In genomic region chr15:67152429-67152828, GRCh38 we compare ENCODE assay signal across 12 cellular contexts.
A peak's percentile ranks its signal among the peaks of the same experiment; 100 is the strongest.
DNase-seq lines count a peak whose midpoint lies in the region; ATAC-seq and TF ChIP-seq lines count a peak whose summit lies in the region.
"Had no signal": no experiment of that assay in that cellular context is flagged by ENCODE, and none has a peak within 500 bp of the region (broad histone marks: within the 10 kb centered on the region; RNA-seq: fewer than 3 reads in every experiment).

No MANE protein-coding gene starts in this region.

- H3K4me2 ChIP-seq in GM23248 (ENCODE audit: unreplicated experiment): no peak overlapping the region

- no peak overlapping the region for H3K9ac ChIP-seq in GM23248

- CTCF ChIA-PET in A673 (lab: Charles Lee) (no interaction called here), WTC11 (lab: Charles Lee) (interaction anchor here (1.3 kb wide), 1 partner anchor 12 kb away, joined by 4 read pairs; no protein-coding TSS in a partner anchor)

- ATAC-seq in WTC11 (no peak), naive B cell (ENCODE audit: low read depth in 2 of 2) (no peak), HG03378 (IDR thresholded peaks at IDR 0.05; ENCODE audit: unreplicated experiment) (no peak)

- peak overlapping the region; percentile 95 for H3K27ac Mint-ChIP-seq in WTC11
- H3K27ac Mint-ChIP-seq in naive B cell: peak overlapping the region; percentile 48 to 83 (median 76)

- H3K4me3 ChIP-seq in A673 (ENCODE audit: low read depth, low read length, poor library complexity, severe bottlenecking) (no peak overlapping the region), GM23248 (no peak overlapping the region)
- H3K4me3 ChIP-seq: colonic mucosa had no signal

- H3K9me3 ChIP-seq in A673 (ENCODE audit: low read depth, low read length, poor library complexity, severe bottlenecking) (no peaks in the 10 kb centered on the region), GM23248 (ENCODE audit: low read depth) (no peaks in the 10 kb centered on the region)
- H3K9me3 ChIP-seq: colonic mucosa had no signal

- peaks cover 68% of the 10 kb centered on the region for H3K4me1 ChIP-seq in A673 (ENCODE audit: insufficient read depth, low read length, poor library complexity, severe bottlenecking)
- H3K4me1 ChIP-seq in GM23248 (ENCODE audit: insufficient read depth): peaks cover 38% of the 10 kb centered on the region

- DNase-seq in A673 (ENCODE audit: low spot score) (no peak), GM23248 (no peak), WTC11 (ENCODE audit: low spot score) (no peak), naive B cell (no peak), NCI-H526 treated with DMSO at 0.1 percent for 48 hours (lab: John Stamatoyannopoulos, UW) (no peak), KG1 (lab: John Stamatoyannopoulos, UW) (no peak), pons (ENCODE audit: low spot score) (no peak)
- DNase-seq: colonic mucosa, DMS153, MM.1S, NCI-H187 treated with DMSO at 0.1 percent for 48 hours had no signal

- H3K36me3 ChIP-seq in A673 (ENCODE audit: insufficient read depth, low read length, poor library complexity, severe bottlenecking): no peaks in the 10 kb centered on the region
- peaks cover 11% of the 10 kb centered on the region; the same call in 1 of the 2 replicates for H3K36me3 ChIP-seq in GM23248 (ENCODE audit: low read depth)
- H3K36me3 ChIP-seq: colonic mucosa had no signal

- H3K9me3 Mint-ChIP-seq in WTC11 (peaks cover 7% of the 10 kb centered on the region), naive B cell (no peaks in the 10 kb centered on the region)

- peaks cover 82% of the 10 kb centered on the region for H3K79me2 ChIP-seq in GM23248 (ENCODE audit: insufficient read depth)

- no peak overlapping the region for H3K4me3 Mint-ChIP-seq in WTC11
- peak overlapping the region in 6 of 8 donors; percentile 28 to 67 (median 39) for H3K4me3 Mint-ChIP-seq in naive B cell

- H3K4me1 Mint-ChIP-seq in WTC11 (peaks cover 55% of the 10 kb centered on the region), naive B cell (peaks cover 67 to 87% (median 70%) of the 10 kb centered on the region in 3 donors)

- H4K20me1 ChIP-seq in GM23248 (ENCODE audit: insufficient read depth): no peaks in the 10 kb centered on the region

- peaks cover 49% of the 10 kb centered on the region for H3F3A ChIP-seq in GM23248 (ENCODE audit: insufficient read depth)

- intact Hi-C loops in A673 (cut with micrococcal nuclease; ENCODE audit: unreplicated experiment): no loop called here

- 74 to 92% methylated on average over 1 of the region's 1 CpG for WGBS in GM23248 (ENCODE audit: low coverage in 1 of 2, low lambda C conversion rate in 2 of 2, missing lambda C conversion rate in 2 of 2), 2 experiments

- POLR2A ChIA-PET in A673 (lab: Charles Lee; ENCODE audit: low non-redundant PET): no interaction called here
- POLR2A ChIA-PET in WTC11 (lab: Charles Lee): no interaction called here

- no TSS peak for BruUV-seq in A673 (replicated peaks; lab: Mats Ljungman, UMichigan)

- H3K27me3 ChIP-seq in A673 (replicated peaks; ENCODE audit: insufficient read depth, low read depth, low read length, poor library complexity): no peaks in the 10 kb centered on the region
- no peaks in the 10 kb centered on the region for H3K27me3 ChIP-seq in GM23248 (replicated peaks; ENCODE audit: insufficient read depth)
- H3K27me3 ChIP-seq: colonic mucosa had no signal

- TF ChIP-seq CTCF in A673 (conservative IDR thresholded peaks at IDR 0.05; ENCODE audit: low read depth, low read length): no peak
- no peak for TF ChIP-seq CTCF in WTC11 (IDR thresholded peaks at IDR 0.05)

- in situ Hi-C loops in GM23248 (cut with MboI): no loop called here

- H2AFZ ChIP-seq in GM23248: no peak overlapping the region

- peak overlapping the region; percentile 52 for H3K27ac ChIP-seq in A673 (ENCODE audit: low read depth, low read length, poor library complexity, severe bottlenecking)
- peak overlapping the region; percentile 97; the same call in 1 of the 2 replicates for H3K27ac ChIP-seq in GM23248
- H3K27ac ChIP-seq: colonic mucosa had no signal

- H3K36me3 Mint-ChIP-seq in WTC11: peaks cover 11% of the 10 kb centered on the region
- H3K36me3 Mint-ChIP-seq in naive B cell: peaks cover 0 to 5% of the 10 kb centered on the region in 2 donors

- H3K27me3 Mint-ChIP-seq in WTC11 (ENCODE audit: low read depth) (no peaks in the 10 kb centered on the region), naive B cell (no peaks in the 10 kb centered on the region)

- no peaks in the 10 kb centered on the region for H3K9me2 ChIP-seq in GM23248 (ENCODE audit: insufficient read depth)

TF ChIP-seq in WTC11, 78 proteins besides CTCF, POLR2A, EP300 and RAD21 (continues in another document):
- no peak for TF ChIP-seq PRRX2 (CRISPR knock-in tag; IDR thresholded peaks at IDR 0.05)
- no peak for TF ChIP-seq ZNF138 (CRISPR knock-in tag; conservative IDR thresholded peaks at IDR 0.05)
- no peak for TF ChIP-seq OVOL2 (CRISPR knock-in tag; IDR thresholded peaks at IDR 0.05; ENCODE audit: borderline replicate concordance)
- no peak for TF ChIP-seq SOX15 (CRISPR knock-in tag; IDR thresholded peaks at IDR 0.05)
- TF ChIP-seq EMX1 (CRISPR knock-in tag; IDR thresholded peaks at IDR 0.05): no peak
- TF ChIP-seq FOXP1 (CRISPR knock-in tag; IDR thresholded peaks at IDR 0.05; ENCODE audit: borderline replicate concordance): no peak
- no peak for TF ChIP-seq ZNF425 (CRISPR knock-in tag; conservative IDR thresholded peaks at IDR 0.05)
- TF ChIP-seq, protein P1, sequence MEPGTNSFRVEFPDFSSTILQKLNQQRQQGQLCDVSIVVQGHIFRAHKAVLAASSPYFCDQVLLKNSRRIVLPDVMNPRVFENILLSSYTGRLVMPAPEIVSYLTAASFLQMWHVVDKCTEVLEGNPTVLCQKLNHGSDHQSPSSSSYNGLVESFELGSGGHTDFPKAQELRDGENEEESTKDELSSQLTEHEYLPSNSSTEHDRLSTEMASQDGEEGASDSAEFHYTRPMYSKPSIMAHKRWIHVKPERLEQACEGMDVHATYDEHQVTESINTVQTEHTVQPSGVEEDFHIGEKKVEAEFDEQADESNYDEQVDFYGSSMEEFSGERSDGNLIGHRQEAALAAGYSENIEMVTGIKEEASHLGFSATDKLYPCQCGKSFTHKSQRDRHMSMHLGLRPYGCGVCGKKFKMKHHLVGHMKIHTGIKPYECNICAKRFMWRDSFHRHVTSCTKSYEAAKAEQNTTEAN (CRISPR knock-in tag; IDR thresholded peaks at IDR 0.05): no peak
- TF ChIP-seq ZNF423 (CRISPR knock-in tag; IDR thresholded peaks at IDR 0.05): no peak
- TF ChIP-seq, protein P2, sequence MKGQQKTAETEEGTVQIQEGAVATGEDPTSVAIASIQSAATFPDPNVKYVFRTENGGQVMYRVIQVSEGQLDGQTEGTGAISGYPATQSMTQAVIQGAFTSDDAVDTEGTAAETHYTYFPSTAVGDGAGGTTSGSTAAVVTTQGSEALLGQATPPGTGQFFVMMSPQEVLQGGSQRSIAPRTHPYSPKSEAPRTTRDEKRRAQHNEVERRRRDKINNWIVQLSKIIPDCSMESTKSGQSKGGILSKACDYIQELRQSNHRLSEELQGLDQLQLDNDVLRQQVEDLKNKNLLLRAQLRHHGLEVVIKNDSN (CRISPR knock-in tag; IDR thresholded peaks at IDR 0.05): no peak
- TF ChIP-seq PREB (CRISPR knock-in tag; IDR thresholded peaks at IDR 0.05; ENCODE audit: borderline replicate concordance): no peak
